ENCODE assay signal across 7 cellular contexts in the genomic region with DNA sequence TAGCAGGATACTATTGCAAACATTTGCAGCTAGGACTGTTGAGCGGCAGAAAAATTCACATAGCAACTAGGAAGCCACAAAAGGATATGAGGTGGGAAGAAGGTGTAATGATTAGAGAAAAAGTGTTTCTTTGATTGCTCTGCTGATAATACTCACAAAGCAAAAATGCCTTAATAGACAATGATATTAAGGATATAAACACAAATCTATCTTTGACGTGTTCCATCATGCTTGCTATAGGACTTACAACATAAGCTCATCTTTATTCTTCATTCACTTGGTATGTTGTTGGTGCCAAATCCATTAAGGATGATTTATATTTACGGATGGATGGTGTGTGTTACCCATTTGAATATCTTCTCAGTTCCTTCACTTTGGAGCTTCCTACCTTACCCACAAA.
"Had no signal": no experiment of that assay in that cellular context is flagged by ENCODE, and none has a peak within 500 bp of the region (broad histone marks: within the 10 kb centered on the region; RNA-seq: fewer than 3 reads in every experiment).

No MANE protein-coding gene starts in this region.

- ATAC-seq: GM23338 had no signal

- H3K4me2 ChIP-seq: GM23338 had no signal

- DNase-seq: H9, HCEC 1CT, KBM-7 had no signal

- FAIRE-seq: H1, H54, HTR-8/SVneo had no signal

- H3K4me3 ChIP-seq: GM23338 had no signal

- H2AFZ ChIP-seq: GM23338 had no signal
